Comparison of ENCODE assay signal across 2 cellular contexts in the genomic region with DNA sequence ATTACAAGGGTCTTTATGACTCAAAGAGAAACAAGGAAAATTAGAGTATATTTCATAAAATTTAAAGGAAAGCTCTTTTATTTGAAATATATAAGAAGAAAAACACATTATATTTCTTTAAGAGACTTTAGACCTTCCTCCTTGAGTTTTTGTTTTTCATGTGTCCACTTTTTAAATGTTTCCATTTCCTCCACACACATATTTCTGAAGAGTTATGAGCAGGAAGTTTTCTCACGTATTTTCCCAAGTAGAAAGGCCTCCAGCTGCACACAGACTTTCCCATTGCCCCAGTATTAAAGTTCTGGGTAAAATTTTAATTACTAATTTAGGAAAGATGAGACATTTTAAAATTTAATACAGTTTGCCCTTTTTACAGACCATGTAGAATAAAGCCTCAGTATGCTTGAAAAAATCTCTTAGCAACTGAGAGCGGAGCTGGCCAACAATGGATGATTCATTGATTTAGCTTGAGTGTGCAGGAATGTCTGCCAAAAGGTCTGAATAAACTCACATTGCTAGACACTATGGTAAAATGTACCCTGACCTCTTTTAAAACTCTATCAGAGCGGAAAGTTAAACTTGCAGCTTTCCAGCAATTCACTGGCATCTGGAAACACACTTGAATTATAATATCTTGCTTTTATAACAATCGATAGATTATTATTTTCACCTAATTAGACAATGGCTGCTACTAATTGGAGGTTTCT.
TF ChIP-seq lines count a peak whose summit lies in the region.

No MANE protein-coding gene starts in this region.

TF ChIP-seq in IMR-90, 13 proteins besides CTCF, POLR2A, EP300 and RAD21:
- TF ChIP-seq MAFK (IDR thresholded peaks at IDR 0.05; ENCODE audit: low read depth, low read length): peak; percentile 34; the same call in 1 of the 2 replicates
- peak; percentile 78 for TF ChIP-seq FOS (IDR thresholded peaks at IDR 0.05; ENCODE audit: low read depth, low read length)
- TF ChIP-seq BHLHE40 (IDR thresholded peaks at IDR 0.05; ENCODE audit: low read depth, low read length): 0 out of 2 replicates have a peak, but pooled peaks have one; percentile 29
- no peak for TF ChIP-seq CEBPB (IDR thresholded peaks at IDR 0.05; ENCODE audit: low read depth, low read length)

TF ChIP-seq in HepG2, 621 proteins besides CTCF, POLR2A, EP300 and RAD21:
- TF ChIP-seq PAF1 (CRISPR knock-in tag; IDR thresholded peaks at IDR 0.05) (no peak), SOX13 (IDR thresholded peaks at IDR 0.05) (no peak), SOX13 (CRISPR knock-in tag; conservative IDR thresholded peaks at IDR 0.05 in 1 of 2, IDR thresholded peaks at IDR 0.05 in 1 of 2) (peak in 1 of 2 experiments; percentile 26; a peak in 1 of 4 replicates), ZNF331 (CRISPR knock-in tag; IDR thresholded peaks at IDR 0.05) (no peak), ARHGAP35 (CRISPR knock-in tag; IDR thresholded peaks at IDR 0.05; ENCODE audit: borderline replicate concordance) (no peak), ONECUT2 (CRISPR knock-in tag; IDR thresholded peaks at IDR 0.05) (0 out of 2 replicates have a peak, but pooled peaks have one; percentile 36), ZNF768 (CRISPR knock-in tag; IDR thresholded peaks at IDR 0.05) (no peak), PPARG (CRISPR knock-in tag; conservative IDR thresholded peaks at IDR 0.05) (no peak), ZNF713 (CRISPR knock-in tag; IDR thresholded peaks at IDR 0.05) (no peak), ZBTB20 (CRISPR knock-in tag; IDR thresholded peaks at IDR 0.05; ENCODE audit: borderline replicate concordance, low read depth) (no peak), BCL6 (CRISPR knock-in tag; IDR thresholded peaks at IDR 0.05) (peak; percentile 73), YEATS2 (CRISPR knock-in tag; IDR thresholded peaks at IDR 0.05; ENCODE audit: borderline replicate concordance) (no peak), JUND (CRISPR knock-in tag; IDR thresholded peaks at IDR 0.05) (no peak), DPF2 (CRISPR knock-in tag; IDR thresholded peaks at IDR 0.05; ENCODE audit: borderline replicate concordance, low read depth) (no peak), ZNF343 (CRISPR knock-in tag; IDR thresholded peaks at IDR 0.05) (no peak), ZNF10 (CRISPR knock-in tag; IDR thresholded peaks at IDR 0.05; ENCODE audit: borderline replicate concordance, low read depth) (no peak), NR2F2 (IDR thresholded peaks at IDR 0.05; ENCODE audit: borderline replicate concordance, low read depth) (no peak), NR1H2 (CRISPR knock-in tag; IDR thresholded peaks at IDR 0.05; ENCODE audit: borderline replicate concordance, low read depth) (no peak), ZSCAN31 (CRISPR knock-in tag; IDR thresholded peaks at IDR 0.05; ENCODE audit: low read depth) (no peak), ZSCAN30 (CRISPR knock-in tag; IDR thresholded peaks at IDR 0.05) (no peak), FOSL2 (CRISPR knock-in tag; IDR thresholded peaks at IDR 0.05) (0 out of 2 replicates have a peak, but pooled peaks have one; percentile 29)
- TF ChIP-seq, protein P1, sequence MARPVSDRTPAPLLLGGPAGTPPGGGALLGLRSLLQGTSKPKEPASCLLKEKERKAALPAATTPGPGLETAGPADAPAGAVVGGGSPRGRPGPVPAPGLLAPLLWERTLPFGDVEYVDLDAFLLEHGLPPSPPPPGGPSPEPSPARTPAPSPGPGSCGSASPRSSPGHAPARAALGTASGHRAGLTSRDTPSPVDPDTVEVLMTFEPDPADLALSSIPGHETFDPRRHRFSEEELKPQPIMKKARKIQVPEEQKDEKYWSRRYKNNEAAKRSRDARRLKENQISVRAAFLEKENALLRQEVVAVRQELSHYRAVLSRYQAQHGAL (CRISPR knock-in tag; IDR thresholded peaks at IDR 0.05; ENCODE audit: not compliant biosample characterization): no peak
- TF ChIP-seq, protein P2, sequence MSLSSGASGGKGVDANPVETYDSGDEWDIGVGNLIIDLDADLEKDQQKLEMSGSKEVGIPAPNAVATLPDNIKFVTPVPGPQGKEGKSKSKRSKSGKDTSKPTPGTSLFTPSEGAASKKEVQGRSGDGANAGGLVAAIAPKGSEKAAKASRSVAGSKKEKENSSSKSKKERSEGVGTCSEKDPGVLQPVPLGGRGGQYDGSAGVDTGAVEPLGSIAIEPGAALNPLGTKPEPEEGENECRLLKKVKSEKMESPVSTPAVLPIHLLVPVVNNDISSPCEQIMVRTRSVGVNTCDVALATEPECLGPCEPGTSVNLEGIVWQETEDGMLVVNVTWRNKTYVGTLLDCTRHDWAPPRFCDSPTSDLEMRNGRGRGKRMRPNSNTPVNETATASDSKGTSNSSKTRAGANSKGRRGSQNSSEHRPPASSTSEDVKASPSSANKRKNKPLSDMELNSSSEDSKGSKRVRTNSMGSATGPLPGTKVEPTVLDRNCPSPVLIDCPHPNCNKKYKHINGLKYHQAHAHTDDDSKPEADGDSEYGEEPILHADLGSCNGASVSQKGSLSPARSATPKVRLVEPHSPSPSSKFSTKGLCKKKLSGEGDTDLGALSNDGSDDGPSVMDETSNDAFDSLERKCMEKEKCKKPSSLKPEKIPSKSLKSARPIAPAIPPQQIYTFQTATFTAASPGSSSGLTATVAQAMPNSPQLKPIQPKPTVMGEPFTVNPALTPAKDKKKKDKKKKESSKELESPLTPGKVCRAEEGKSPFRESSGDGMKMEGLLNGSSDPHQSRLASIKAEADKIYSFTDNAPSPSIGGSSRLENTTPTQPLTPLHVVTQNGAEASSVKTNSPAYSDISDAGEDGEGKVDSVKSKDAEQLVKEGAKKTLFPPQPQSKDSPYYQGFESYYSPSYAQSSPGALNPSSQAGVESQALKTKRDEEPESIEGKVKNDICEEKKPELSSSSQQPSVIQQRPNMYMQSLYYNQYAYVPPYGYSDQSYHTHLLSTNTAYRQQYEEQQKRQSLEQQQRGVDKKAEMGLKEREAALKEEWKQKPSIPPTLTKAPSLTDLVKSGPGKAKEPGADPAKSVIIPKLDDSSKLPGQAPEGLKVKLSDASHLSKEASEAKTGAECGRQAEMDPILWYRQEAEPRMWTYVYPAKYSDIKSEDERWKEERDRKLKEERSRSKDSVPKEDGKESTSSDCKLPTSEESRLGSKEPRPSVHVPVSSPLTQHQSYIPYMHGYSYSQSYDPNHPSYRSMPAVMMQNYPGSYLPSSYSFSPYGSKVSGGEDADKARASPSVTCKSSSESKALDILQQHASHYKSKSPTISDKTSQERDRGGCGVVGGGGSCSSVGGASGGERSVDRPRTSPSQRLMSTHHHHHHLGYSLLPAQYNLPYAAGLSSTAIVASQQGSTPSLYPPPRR (CRISPR knock-in tag; IDR thresholded peaks at IDR 0.05; ENCODE audit: borderline replicate concordance): no peak
- TF ChIP-seq, protein P3, sequence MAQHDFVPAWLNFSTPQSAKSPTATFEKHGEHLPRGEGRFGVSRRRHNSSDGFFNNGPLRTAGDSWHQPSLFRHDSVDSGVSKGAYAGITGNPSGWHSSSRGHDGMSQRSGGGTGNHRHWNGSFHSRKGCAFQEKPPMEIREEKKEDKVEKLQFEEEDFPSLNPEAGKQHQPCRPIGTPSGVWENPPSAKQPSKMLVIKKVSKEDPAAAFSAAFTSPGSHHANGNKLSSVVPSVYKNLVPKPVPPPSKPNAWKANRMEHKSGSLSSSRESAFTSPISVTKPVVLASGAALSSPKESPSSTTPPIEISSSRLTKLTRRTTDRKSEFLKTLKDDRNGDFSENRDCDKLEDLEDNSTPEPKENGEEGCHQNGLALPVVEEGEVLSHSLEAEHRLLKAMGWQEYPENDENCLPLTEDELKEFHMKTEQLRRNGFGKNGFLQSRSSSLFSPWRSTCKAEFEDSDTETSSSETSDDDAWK (CRISPR knock-in tag; IDR thresholded peaks at IDR 0.05): no peak
- TF ChIP-seq, protein P4, sequence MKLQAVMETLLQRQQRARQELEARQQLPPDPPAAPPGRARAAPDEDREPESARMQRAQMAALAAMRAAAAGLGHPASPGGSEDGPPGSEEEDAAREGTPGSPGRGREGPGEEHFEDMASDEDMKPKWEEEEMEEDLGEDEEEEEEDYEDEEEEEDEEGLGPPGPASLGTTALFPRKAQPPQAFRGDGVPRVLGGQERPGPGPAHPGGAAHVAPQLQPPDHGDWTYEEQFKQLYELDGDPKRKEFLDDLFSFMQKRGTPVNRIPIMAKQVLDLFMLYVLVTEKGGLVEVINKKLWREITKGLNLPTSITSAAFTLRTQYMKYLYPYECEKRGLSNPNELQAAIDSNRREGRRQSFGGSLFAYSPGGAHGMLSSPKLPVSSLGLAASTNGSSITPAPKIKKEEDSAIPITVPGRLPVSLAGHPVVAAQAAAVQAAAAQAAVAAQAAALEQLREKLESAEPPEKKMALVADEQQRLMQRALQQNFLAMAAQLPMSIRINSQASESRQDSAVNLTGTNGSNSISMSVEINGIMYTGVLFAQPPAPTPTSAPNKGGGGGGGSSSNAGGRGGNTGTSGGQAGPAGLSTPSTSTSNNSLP (IDR thresholded peaks at IDR 0.05; ENCODE audit: low read depth, low read length): peak; percentile 74
- TF ChIP-seq, protein P5, sequence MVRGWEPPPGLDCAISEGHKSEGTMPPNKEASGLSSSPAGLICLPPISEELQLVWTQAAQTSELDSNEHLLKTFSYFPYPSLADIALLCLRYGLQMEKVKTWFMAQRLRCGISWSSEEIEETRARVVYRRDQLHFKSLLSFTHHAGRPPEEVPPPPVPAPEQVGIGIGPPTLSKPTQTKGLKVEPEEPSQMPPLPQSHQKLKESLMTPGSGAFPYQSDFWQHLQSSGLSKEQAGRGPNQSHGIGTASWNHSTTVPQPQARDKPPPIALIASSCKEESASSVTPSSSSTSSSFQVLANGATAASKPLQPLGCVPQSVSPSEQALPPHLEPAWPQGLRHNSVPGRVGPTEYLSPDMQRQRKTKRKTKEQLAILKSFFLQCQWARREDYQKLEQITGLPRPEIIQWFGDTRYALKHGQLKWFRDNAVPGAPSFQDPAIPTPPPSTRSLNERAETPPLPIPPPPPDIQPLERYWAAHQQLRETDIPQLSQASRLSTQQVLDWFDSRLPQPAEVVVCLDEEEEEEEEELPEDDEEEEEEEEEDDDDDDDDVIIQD (CRISPR knock-in tag; IDR thresholded peaks at IDR 0.05; ENCODE audit: low read depth): 0 out of 2 replicates have a peak, but pooled peaks have one; percentile 20
- TF ChIP-seq, protein P6, sequence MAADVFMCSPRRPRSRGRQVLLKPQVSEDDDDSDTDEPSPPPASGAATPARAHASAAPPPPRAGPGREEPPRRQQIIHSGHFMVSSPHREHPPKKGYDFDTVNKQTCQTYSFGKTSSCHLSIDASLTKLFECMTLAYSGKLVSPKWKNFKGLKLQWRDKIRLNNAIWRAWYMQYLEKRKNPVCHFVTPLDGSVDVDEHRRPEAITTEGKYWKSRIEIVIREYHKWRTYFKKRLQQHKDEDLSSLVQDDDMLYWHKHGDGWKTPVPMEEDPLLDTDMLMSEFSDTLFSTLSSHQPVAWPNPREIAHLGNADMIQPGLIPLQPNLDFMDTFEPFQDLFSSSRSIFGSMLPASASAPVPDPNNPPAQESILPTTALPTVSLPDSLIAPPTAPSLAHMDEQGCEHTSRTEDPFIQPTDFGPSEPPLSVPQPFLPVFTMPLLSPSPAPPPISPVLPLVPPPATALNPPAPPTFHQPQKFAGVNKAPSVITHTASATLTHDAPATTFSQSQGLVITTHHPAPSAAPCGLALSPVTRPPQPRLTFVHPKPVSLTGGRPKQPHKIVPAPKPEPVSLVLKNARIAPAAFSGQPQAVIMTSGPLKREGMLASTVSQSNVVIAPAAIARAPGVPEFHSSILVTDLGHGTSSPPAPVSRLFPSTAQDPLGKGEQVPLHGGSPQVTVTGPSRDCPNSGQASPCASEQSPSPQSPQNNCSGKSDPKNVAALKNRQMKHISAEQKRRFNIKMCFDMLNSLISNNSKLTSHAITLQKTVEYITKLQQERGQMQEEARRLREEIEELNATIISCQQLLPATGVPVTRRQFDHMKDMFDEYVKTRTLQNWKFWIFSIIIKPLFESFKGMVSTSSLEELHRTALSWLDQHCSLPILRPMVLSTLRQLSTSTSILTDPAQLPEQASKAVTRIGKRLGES (CRISPR knock-in tag; IDR thresholded peaks at IDR 0.05; ENCODE audit: borderline replicate concordance): no peak
- TF ChIP-seq, protein P7, sequence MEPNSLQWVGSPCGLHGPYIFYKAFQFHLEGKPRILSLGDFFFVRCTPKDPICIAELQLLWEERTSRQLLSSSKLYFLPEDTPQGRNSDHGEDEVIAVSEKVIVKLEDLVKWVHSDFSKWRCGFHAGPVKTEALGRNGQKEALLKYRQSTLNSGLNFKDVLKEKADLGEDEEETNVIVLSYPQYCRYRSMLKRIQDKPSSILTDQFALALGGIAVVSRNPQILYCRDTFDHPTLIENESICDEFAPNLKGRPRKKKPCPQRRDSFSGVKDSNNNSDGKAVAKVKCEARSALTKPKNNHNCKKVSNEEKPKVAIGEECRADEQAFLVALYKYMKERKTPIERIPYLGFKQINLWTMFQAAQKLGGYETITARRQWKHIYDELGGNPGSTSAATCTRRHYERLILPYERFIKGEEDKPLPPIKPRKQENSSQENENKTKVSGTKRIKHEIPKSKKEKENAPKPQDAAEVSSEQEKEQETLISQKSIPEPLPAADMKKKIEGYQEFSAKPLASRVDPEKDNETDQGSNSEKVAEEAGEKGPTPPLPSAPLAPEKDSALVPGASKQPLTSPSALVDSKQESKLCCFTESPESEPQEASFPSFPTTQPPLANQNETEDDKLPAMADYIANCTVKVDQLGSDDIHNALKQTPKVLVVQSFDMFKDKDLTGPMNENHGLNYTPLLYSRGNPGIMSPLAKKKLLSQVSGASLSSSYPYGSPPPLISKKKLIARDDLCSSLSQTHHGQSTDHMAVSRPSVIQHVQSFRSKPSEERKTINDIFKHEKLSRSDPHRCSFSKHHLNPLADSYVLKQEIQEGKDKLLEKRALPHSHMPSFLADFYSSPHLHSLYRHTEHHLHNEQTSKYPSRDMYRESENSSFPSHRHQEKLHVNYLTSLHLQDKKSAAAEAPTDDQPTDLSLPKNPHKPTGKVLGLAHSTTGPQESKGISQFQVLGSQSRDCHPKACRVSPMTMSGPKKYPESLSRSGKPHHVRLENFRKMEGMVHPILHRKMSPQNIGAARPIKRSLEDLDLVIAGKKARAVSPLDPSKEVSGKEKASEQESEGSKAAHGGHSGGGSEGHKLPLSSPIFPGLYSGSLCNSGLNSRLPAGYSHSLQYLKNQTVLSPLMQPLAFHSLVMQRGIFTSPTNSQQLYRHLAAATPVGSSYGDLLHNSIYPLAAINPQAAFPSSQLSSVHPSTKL (CRISPR knock-in tag; IDR thresholded peaks at IDR 0.05): peak; percentile 10; the same call in 1 of the 2 replicates
